Comparison of ENCODE assay signal across 27 cellular contexts in the genomic region with DNA sequence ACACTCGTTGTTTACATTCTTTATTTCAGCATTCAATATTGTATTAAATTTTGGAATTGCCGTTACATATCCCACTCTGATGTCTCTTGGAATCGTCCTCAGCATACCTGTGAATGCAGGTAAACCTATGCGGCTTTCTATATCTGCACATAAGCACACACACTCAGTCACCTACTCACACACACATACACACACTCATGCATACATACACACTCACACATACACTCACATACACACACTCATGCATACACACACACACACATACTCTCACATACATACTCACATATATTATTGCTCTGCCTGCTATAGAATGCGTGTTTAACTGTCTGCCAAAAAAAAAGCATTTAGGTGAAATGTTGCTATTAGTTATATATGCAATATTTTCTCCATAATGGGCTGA. TPM values are rescaled to one million over a fixed set of nuclear protein-coding genes. Genes with fewer than 3 reads are reported as not detected.
"Had no signal": no experiment of that assay in that cellular context is flagged by ENCODE, and none has a peak within 500 bp of the region (broad histone marks: within the 10 kb centered on the region; RNA-seq: fewer than 3 reads in every experiment).

No MANE protein-coding gene starts in this region.

- H3K4me3 Mint-ChIP-seq: activated CD4-positive, alpha-beta memory T cell treated with anti-CD3 and anti-CD28 coated beads for 36 hours; activated CD4-positive, alpha-beta T cell treated with anti-CD3 and anti-CD28 coated beads for 36 hours; activated CD4-positive, alpha-beta T cell treated with anti-CD3 and anti-CD28 coated beads, Interleukin-2, amount 10 ng/mL, durations not matched to agents 24 days and 14 days; activated naive CD4-positive, alpha-beta T cell treated with anti-CD3 and anti-CD28 coated beads, Interleukin-2, amount 10 ng/mL, durations not matched to agents 7 days and 5 days; activated naive CD8-positive, alpha-beta T cell treated with anti-CD3 and anti-CD28 coated beads, Interleukin-2, amount 10 ng/mL, durations not matched to agents 7 days and 5 days; activated T-cell treated with anti-CD3 and anti-CD28 coated beads, Interleukin-2, amount 50 U/mL, for 24 hours; activated T-cell treated with anti-CD3 and anti-CD28 coated beads, Interleukin-2, amount 50 U/mL, for 72 hours; brain; central memory CD8-positive, alpha-beta T cell; dendritic cell treated with granulocyte-macrophage colony-stimulating factor and Interleukin-4, amounts not matched to agents 40 ng/mL and 50 ng/mL, for 4 days; endodermal cell had no signal

- H3K9me3 ChIP-seq: ascending aorta had no signal

- H3K36me3 Mint-ChIP-seq: activated CD4-positive, alpha-beta memory T cell treated with anti-CD3 and anti-CD28 coated beads for 36 hours; activated naive CD4-positive, alpha-beta T cell treated with anti-CD3 and anti-CD28 coated beads, Interleukin-2, amount 50 U/mL, for 72 hours; brain had no signal

- H3K4me1 ChIP-seq: ascending aorta had no signal

- H3K27ac Mint-ChIP-seq: activated CD4-positive, alpha-beta memory T cell treated with anti-CD3 and anti-CD28 coated beads for 36 hours; activated CD4-positive, alpha-beta T cell treated with anti-CD3 and anti-CD28 coated beads for 36 hours; activated CD4-positive, alpha-beta T cell treated with anti-CD3 and anti-CD28 coated beads, Interleukin-2, amount 10 ng/mL, durations not matched to agents 24 days and 14 days; activated naive CD4-positive, alpha-beta T cell treated with anti-CD3 and anti-CD28 coated beads, Interleukin-2, amount 10 ng/mL, durations not matched to agents 7 days and 5 days; activated naive CD4-positive, alpha-beta T cell treated with anti-CD3 and anti-CD28 coated beads, Interleukin-2, amount 50 U/mL, for 72 hours; activated naive CD8-positive, alpha-beta T cell treated with anti-CD3 and anti-CD28 coated beads, Interleukin-2, amount 10 ng/mL, durations not matched to agents 7 days and 5 days; activated T-cell treated with anti-CD3 and anti-CD28 coated beads, Interleukin-2, amount 50 U/mL, for 24 hours; activated T-cell treated with anti-CD3 and anti-CD28 coated beads, Interleukin-2, amount 50 U/mL, for 72 hours; dendritic cell treated with granulocyte-macrophage colony-stimulating factor and Interleukin-4, amounts not matched to agents 40 ng/mL and 50 ng/mL, for 4 days; endodermal cell had no signal

- FAIRE-seq: bronchial epithelial cell, frontal cortex had no signal

- H3K27ac ChIP-seq: ascending aorta, coronary artery, dorsolateral prefrontal cortex had no signal

- H3K27me3 ChIP-seq: ascending aorta had no signal

- H3K36me3 ChIP-seq: ascending aorta had no signal

- H3K4me3 ChIP-seq: ascending aorta, coronary artery, dorsolateral prefrontal cortex had no signal

- DNase-seq: activated CD4-positive, alpha-beta memory T cell treated with anti-CD3 and anti-CD28 coated beads for 36 hours; activated CD4-positive, alpha-beta T cell treated with anti-CD3 and anti-CD28 coated beads for 36 hours; activated CD4-positive, alpha-beta T cell treated with anti-CD3 and anti-CD28 coated beads, Interleukin-2, amount 10 ng/mL, durations not matched to agents 24 days and 14 days; activated CD4-positive, CD25-positive, alpha-beta regulatory T cell; activated CD4-positive, CD25-positive, alpha-beta regulatory T cell treated with anti-CD3 and anti-CD28 coated beads, Interleukin-2, amount 50 U/mL, for 72 hours; activated CD8-positive, alpha-beta memory T cell treated with anti-CD3 and anti-CD28 coated beads, Interleukin-2, amount 50 U/mL, for 48 hours; activated gamma-delta T cell; activated naive CD4-positive, alpha-beta T cell; activated naive CD4-positive, alpha-beta T cell treated with anti-CD3 and anti-CD28 coated beads, Interleukin-2, amount 10 ng/mL, durations not matched to agents 7 days and 5 days; activated naive CD8-positive, alpha-beta T cell treated with anti-CD3 and anti-CD28 coated beads, Interleukin-2, amount 10 ng/mL, durations not matched to agents 7 days and 5 days; activated T-cell treated with anti-CD3 and anti-CD28 coated beads for 4 hours; activated T-cell treated with anti-CD3 and anti-CD28 coated beads, Interleukin-2, amount 50 U/mL, for 24 hours; activated T-cell treated with anti-CD3 and anti-CD28 coated beads, Interleukin-2, amount 50 U/mL, for 72 hours; dorsolateral prefrontal cortex; effector memory CD4-positive, alpha-beta T cell; endodermal cell; foreskin fibroblast; glutamatergic neuron; T-helper 2 cell had no signal

- H3K9me3 Mint-ChIP-seq: activated CD4-positive, alpha-beta memory T cell treated with anti-CD3 and anti-CD28 coated beads for 36 hours; activated CD4-positive, alpha-beta T cell treated with anti-CD3 and anti-CD28 coated beads, Interleukin-2, amount 10 ng/mL, durations not matched to agents 24 days and 14 days; activated naive CD4-positive, alpha-beta T cell treated with anti-CD3 and anti-CD28 coated beads, Interleukin-2, amount 10 ng/mL, durations not matched to agents 7 days and 5 days; activated naive CD4-positive, alpha-beta T cell treated with anti-CD3 and anti-CD28 coated beads, Interleukin-2, amount 50 U/mL, for 72 hours; activated naive CD8-positive, alpha-beta T cell treated with anti-CD3 and anti-CD28 coated beads, Interleukin-2, amount 10 ng/mL, durations not matched to agents 7 days and 5 days; activated T-cell treated with anti-CD3 and anti-CD28 coated beads, Interleukin-2, amount 50 U/mL, for 24 hours; activated T-cell treated with anti-CD3 and anti-CD28 coated beads, Interleukin-2, amount 50 U/mL, for 72 hours; brain; central memory CD8-positive, alpha-beta T cell; dendritic cell treated with granulocyte-macrophage colony-stimulating factor and Interleukin-4, amounts not matched to agents 40 ng/mL and 50 ng/mL, for 4 days; endodermal cell had no signal

RNA-seq across cellular contexts. Expression of a gene that starts 53.2 kb away (rescaled TPM):
- total RNA-seq: ascending aorta had no signal
